In genomic region chr5:39437469-39437868, GRCh38 we compare ENCODE assay signal across 1 cellular context.
TF ChIP-seq lines count a peak whose summit lies in the region.

No MANE protein-coding gene starts in this region.

TF ChIP-seq in HepG2, 621 proteins besides CTCF, POLR2A, EP300 and RAD21 (continued from another document):
- TF ChIP-seq ATF6 (CRISPR knock-in tag; conservative IDR thresholded peaks at IDR 0.05) (no peak), CEBPG (CRISPR knock-in tag; IDR thresholded peaks at IDR 0.05) (peak; percentile 52), WIZ (CRISPR knock-in tag; IDR thresholded peaks at IDR 0.05) (no peak), FOXP4 (CRISPR knock-in tag; IDR thresholded peaks at IDR 0.05) (peak; percentile 76), SAP130 (CRISPR knock-in tag; IDR thresholded peaks at IDR 0.05; ENCODE audit: low read depth) (peak; percentile 81), FOXP1 (IDR thresholded peaks at IDR 0.05) (no peak), FOXP1 (CRISPR knock-in tag; IDR thresholded peaks at IDR 0.05) (peak; percentile 79; the same call in 1 of the 2 replicates), FOXK2 (IDR thresholded peaks at IDR 0.05) (no peak), TFE3 (CRISPR knock-in tag; IDR thresholded peaks at IDR 0.05) (peak; percentile 99), HNF4A (CRISPR knock-in tag; IDR thresholded peaks at IDR 0.05) (peak; percentile 93), ZNF501 (CRISPR knock-in tag; IDR thresholded peaks at IDR 0.05) (no peak), SMC3 (IDR thresholded peaks at IDR 0.05; ENCODE audit: low read length) (no peak), ZNF253 (CRISPR knock-in tag; IDR thresholded peaks at IDR 0.05; ENCODE audit: borderline replicate concordance) (no peak), FOXJ3 (CRISPR knock-in tag; IDR thresholded peaks at IDR 0.05; ENCODE audit: borderline replicate concordance) (peak; percentile 39; the same call in 1 of the 2 replicates), MIXL1 (CRISPR knock-in tag; IDR thresholded peaks at IDR 0.05) (0 out of 2 replicates have a peak, but pooled peaks have one; percentile 46), ZMYM2 (CRISPR knock-in tag; IDR thresholded peaks at IDR 0.05) (no peak), ZSCAN22 (CRISPR knock-in tag; IDR thresholded peaks at IDR 0.05) (no peak), ZNF674 (CRISPR knock-in tag; IDR thresholded peaks at IDR 0.05; ENCODE audit: low read depth) (no peak), ELF3 (CRISPR knock-in tag; IDR thresholded peaks at IDR 0.05) (peak; percentile 68), ZNF205 (CRISPR knock-in tag; IDR thresholded peaks at IDR 0.05) (peak; percentile 73; the same call in 1 of the 2 replicates), CENPT (CRISPR knock-in tag; IDR thresholded peaks at IDR 0.05; ENCODE audit: low read depth) (no peak), HES4 (CRISPR knock-in tag; IDR thresholded peaks at IDR 0.05; ENCODE audit: borderline replicate concordance) (no peak), TOE1 (CRISPR knock-in tag; IDR thresholded peaks at IDR 0.05) (no peak), PAXIP1 (CRISPR knock-in tag; conservative IDR thresholded peaks at IDR 0.05) (peak; percentile 87), POGZ (CRISPR knock-in tag; IDR thresholded peaks at IDR 0.05) (peak; percentile 72)
- TF ChIP-seq, protein P1, sequence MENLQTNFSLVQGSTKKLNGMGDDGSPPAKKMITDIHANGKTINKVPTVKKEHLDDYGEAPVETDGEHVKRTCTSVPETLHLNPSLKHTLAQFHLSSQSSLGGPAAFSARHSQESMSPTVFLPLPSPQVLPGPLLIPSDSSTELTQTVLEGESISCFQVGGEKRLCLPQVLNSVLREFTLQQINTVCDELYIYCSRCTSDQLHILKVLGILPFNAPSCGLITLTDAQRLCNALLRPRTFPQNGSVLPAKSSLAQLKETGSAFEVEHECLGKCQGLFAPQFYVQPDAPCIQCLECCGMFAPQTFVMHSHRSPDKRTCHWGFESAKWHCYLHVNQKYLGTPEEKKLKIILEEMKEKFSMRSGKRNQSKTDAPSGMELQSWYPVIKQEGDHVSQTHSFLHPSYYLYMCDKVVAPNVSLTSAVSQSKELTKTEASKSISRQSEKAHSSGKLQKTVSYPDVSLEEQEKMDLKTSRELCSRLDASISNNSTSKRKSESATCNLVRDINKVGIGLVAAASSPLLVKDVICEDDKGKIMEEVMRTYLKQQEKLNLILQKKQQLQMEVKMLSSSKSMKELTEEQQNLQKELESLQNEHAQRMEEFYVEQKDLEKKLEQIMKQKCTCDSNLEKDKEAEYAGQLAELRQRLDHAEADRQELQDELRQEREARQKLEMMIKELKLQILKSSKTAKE (CRISPR knock-in tag; IDR thresholded peaks at IDR 0.05; ENCODE audit: borderline replicate concordance): peak; percentile 75; the same call in 1 of the 2 replicates
